17 cellular contexts compared by ENCODE assay signal in genomic region chr15:28936081-28936480, GRCh38. TPM values are rescaled to one million over a fixed set of nuclear protein-coding genes. Genes with fewer than 3 reads are reported as not detected.
DNase-seq lines count a peak whose midpoint lies in the region; ATAC-seq and TF ChIP-seq lines count a peak whose summit lies in the region.
"Had no signal": no experiment of that assay in that cellular context is flagged by ENCODE, and none has a peak within 500 bp of the region (broad histone marks: within the 10 kb centered on the region; RNA-seq: fewer than 3 reads in every experiment).

No MANE protein-coding gene starts in this region.

- no peaks in the 10 kb centered on the region for H3K27me3 Mint-ChIP-seq in effector memory CD8-positive, alpha-beta T cell
- H3K27me3 Mint-ChIP-seq in naive thymus-derived CD8-positive, alpha-beta T cell, result no peaks in the 10 kb centered on the region

- no peaks in the 10 kb centered on the region for H3K9me3 Mint-ChIP-seq in effector memory CD8-positive, alpha-beta T cell
- peaks cover 0 to 6% (median 0%) of the 10 kb centered on the region in 9 donors for H3K9me3 Mint-ChIP-seq in naive thymus-derived CD8-positive, alpha-beta T cell

- POLR2A ChIA-PET in naive thymus-derived CD8-positive, alpha-beta T cell (lab: Charles Lee), result interaction anchor here (0.7 to 4.2 kb wide), 5 partner anchors 13 to 50 kb away, joined by 3 to 18 read pairs (median 4); partner anchors contain the start of gene APBA2

- H3K9me2 ChIP-seq in Loucy (replicated peaks; ENCODE audit: low read depth, low read length), result no peaks in the 10 kb centered on the region

- H3K4me2 ChIP-seq in BLaER1 (peak overlapping the region; percentile 74), Loucy (ENCODE audit: low read depth, low read length, poor library complexity, severe bottlenecking) (peak overlapping the region; percentile 80)
- H3K4me2 ChIP-seq: hepatocyte had no signal

- peak overlapping the region; percentile 62 for H3K27ac ChIP-seq in BLaER1
- H3K27ac ChIP-seq: breast epithelium, hepatocyte, psoas muscle had no signal

- peaks cover 82% of the 10 kb centered on the region for H3K79me2 ChIP-seq in Loucy (ENCODE audit: insufficient read depth, low read length)
- H3K79me2 ChIP-seq: hepatocyte had no signal

- peak overlapping the region; percentile 37; the same call in 1 of the 2 replicates for H3K9ac ChIP-seq in BLaER1
- peak overlapping the region; percentile 87 for H3K9ac ChIP-seq in Loucy (ENCODE audit: low read depth, low read length, poor library complexity, severe bottlenecking)

- peak overlapping the region; percentile 70 to 75 for H3K4me3 Mint-ChIP-seq in effector memory CD8-positive, alpha-beta T cell
- H3K4me3 Mint-ChIP-seq in naive thymus-derived CD8-positive, alpha-beta T cell, result peak overlapping the region; percentile 5 to 89 (median 76)

- peaks cover 13% of the 10 kb centered on the region for H3K36me3 Mint-ChIP-seq in effector memory CD8-positive, alpha-beta T cell (ENCODE audit: insufficient read depth)
- H3K36me3 Mint-ChIP-seq in naive thymus-derived CD8-positive, alpha-beta T cell, result peaks cover 0 to 18% (median 16%) of the 10 kb centered on the region in 3 donors

- peaks cover 79% of the 10 kb centered on the region for H3K4me1 ChIP-seq in BLaER1
- H3K4me1 ChIP-seq in Loucy (ENCODE audit: insufficient read depth, low read length, poor library complexity, severe bottlenecking), result peaks cover 72% of the 10 kb centered on the region
- H3K4me1 ChIP-seq: breast epithelium, psoas muscle had no signal

- H3K9me3 ChIP-seq in BLaER1 (peaks cover 5% of the 10 kb centered on the region; the same call in 1 of the 2 replicates), Loucy (ENCODE audit: insufficient read depth, low read depth, low read length) (no peaks in the 10 kb centered on the region)
- H3K9me3 ChIP-seq: psoas muscle had no signal

- peak overlapping the region; percentile 65 to 92 for H3K27ac Mint-ChIP-seq in effector memory CD8-positive, alpha-beta T cell
- peak overlapping the region; percentile 87 to 97 (median 97) for H3K27ac Mint-ChIP-seq in naive thymus-derived CD8-positive, alpha-beta T cell

- H4K20me1 ChIP-seq in BLaER1 (peaks cover 18% of the 10 kb centered on the region), Loucy (ENCODE audit: insufficient read depth, low read length, poor library complexity, severe bottlenecking) (no peaks in the 10 kb centered on the region)

- no peak for DNase-seq in effector memory CD8-positive, alpha-beta T cell
- no peak for DNase-seq in naive thymus-derived CD8-positive, alpha-beta T cell
- DNase-seq in DMS153 treated with DMSO at 0.1 percent for 48 hours (lab: John Stamatoyannopoulos, UW; ENCODE audit: unreplicated experiment), result no peak
- DNase-seq in GM10266 (ENCODE audit: extremely low spot score), result no peak
- DNase-seq: activated naive CD4-positive, alpha-beta T cell treated with Interleukin-2 at 50 U/mL for 16 hours; effector CD4-positive, alpha-beta T cell; GF-D8; NCI-H1048; NCI-H2171; NCI-H774; psoas muscle had no signal

- H2AFZ ChIP-seq in Loucy (ENCODE audit: low read length), result no peak overlapping the region
- H2AFZ ChIP-seq: hepatocyte had no signal

- H3K27me3 ChIP-seq in BLaER1 (no peaks in the 10 kb centered on the region), Loucy (ENCODE audit: insufficient read depth, low read length, poor library complexity, severe bottlenecking) (no peaks in the 10 kb centered on the region)
- H3K27me3 ChIP-seq: breast epithelium, hepatocyte had no signal

- H3K4me3 ChIP-seq in BLaER1 (no peak overlapping the region), Loucy (ENCODE audit: low read length, poor library complexity, severe bottlenecking) (peak overlapping the region; percentile 77)
- H3K4me3 ChIP-seq: breast epithelium, hepatocyte, psoas muscle had no signal

- H3K4me1 Mint-ChIP-seq in effector memory CD8-positive, alpha-beta T cell (ENCODE audit: low read depth in 2 of 2), result peaks cover 44 to 68% of the 10 kb centered on the region in 2 donors
- peaks cover 57 to 93% (median 90%) of the 10 kb centered on the region in 4 donors for H3K4me1 Mint-ChIP-seq in naive thymus-derived CD8-positive, alpha-beta T cell

- H3K36me3 ChIP-seq in BLaER1 (peaks cover 6% of the 10 kb centered on the region), Loucy (ENCODE audit: insufficient read depth, low read length) (no peaks in the 10 kb centered on the region)
- H3K36me3 ChIP-seq: breast epithelium had no signal

- ATAC-seq in effector memory CD8-positive, alpha-beta T cell (replicated peaks), result no peak
- no peak for ATAC-seq in naive thymus-derived CD8-positive, alpha-beta T cell
- ATAC-seq in GM21367 (IDR thresholded peaks at IDR 0.05; ENCODE audit: unreplicated experiment), result no peak
- no peak for ATAC-seq in HG03135 (IDR thresholded peaks at IDR 0.05; ENCODE audit: unreplicated experiment)
- ATAC-seq: psoas muscle had no signal

- TF ChIP-seq CTCF in Loucy (conservative IDR thresholded peaks at IDR 0.05; ENCODE audit: low read length), result no peak
- TF ChIP-seq CTCF in GM10266 (IDR thresholded peaks at IDR 0.05; ENCODE audit: control insufficient read depth, insufficient read depth, low read depth, missing control alignments), result no peak

- peaks cover 41% of the 10 kb centered on the region for H3F3A ChIP-seq in Loucy (ENCODE audit: low read depth)

RNA-seq across cellular contexts. Expression of gene APBA2, which starts 50.3 kb away (rescaled TPM):
- 100 to 1,000 TPM; 206 to 216 TPM for total RNA-seq in naive thymus-derived CD8-positive, alpha-beta T cell
- polyA plus RNA-seq in naive thymus-derived CD8-positive, alpha-beta T cell, result 100 to 1,000 TPM in 1 of 3 donors, 10 to 100 TPM in 2; 75.5 to 164 (median 95.1) TPM
